1 cellular context compared by ENCODE assay signal in genomic region chr10:112907893-112908292, GRCh38.
A peak's percentile ranks its signal among the peaks of the same experiment; 100 is the strongest.
TF ChIP-seq lines count a peak whose summit lies in the region.

No MANE protein-coding gene starts in this region.

TF ChIP-seq in H1, 55 proteins besides CTCF, POLR2A, EP300 and RAD21:
- TF ChIP-seq POLR2AphosphoS5 (IDR thresholded peaks at IDR 0.05; ENCODE audit: low read depth, low read length) = no peak
- peak; percentile 97 for TF ChIP-seq TBP (IDR thresholded peaks at IDR 0.05; ENCODE audit: low read depth, low read length)
- no peak for TF ChIP-seq CEBPB (IDR thresholded peaks at IDR 0.05; ENCODE audit: low read depth, low read length)
- TF ChIP-seq SRF (IDR thresholded peaks at IDR 0.05; ENCODE audit: low read depth, low read length) = no peak
- no peak for TF ChIP-seq MAFK (IDR thresholded peaks at IDR 0.05; ENCODE audit: low read depth, low read length)
- TF ChIP-seq GABPA (IDR thresholded peaks at IDR 0.05; ENCODE audit: borderline replicate concordance, insufficient read depth, low read length) = no peak
